In the genomic region with DNA sequence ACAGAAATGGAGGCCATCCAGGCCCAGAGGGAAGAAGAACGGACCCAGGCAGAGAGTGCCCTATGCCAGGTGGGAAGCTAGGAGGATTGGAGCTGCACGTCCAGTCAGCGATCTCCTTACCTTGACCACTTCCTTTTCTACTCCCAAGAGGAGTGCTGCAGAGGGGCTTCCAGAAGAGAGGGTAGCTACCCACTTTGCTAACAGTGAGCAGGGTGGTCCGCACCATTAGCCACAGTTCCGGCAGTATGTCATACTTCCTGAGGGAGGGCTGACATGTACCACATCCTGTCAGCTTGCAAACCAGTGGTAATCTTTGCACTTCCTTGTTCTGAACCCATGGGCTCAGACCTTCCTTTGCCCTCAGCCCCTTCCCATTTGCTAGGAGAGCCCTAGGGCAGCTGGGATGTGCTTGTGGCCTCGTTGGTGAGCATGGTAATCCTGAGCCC, we compare ENCODE assay signal across 8 cellular contexts. TPM values are rescaled to one million over a fixed set of nuclear protein-coding genes. Genes with fewer than 3 reads are reported as not detected.
DNase-seq lines count a peak whose midpoint lies in the region; ATAC-seq, FAIRE-seq and TF ChIP-seq lines count a peak whose summit lies in the region.

No MANE protein-coding gene starts in this region.

- peak; percentile 63 for DNase-seq in T-helper 2 cell treated with Interferon-gamma antibody and Interleukin-4, amounts not matched to agents 5 μg/mL and 100 μg/mL, for 36 hours (ENCODE audit: low spot score)
- DNase-seq in body of pancreas (peak in 2 of 4 donors; percentile 13 to 41), urothelium cell line (ENCODE audit: low spot score) (no peak), NCI-H1930 (lab: John Stamatoyannopoulos, UW) (no peak), NCI-H1694 treated with DMSO at 0.1 percent for 48 hours (lab: John Stamatoyannopoulos, UW) (no peak)
- peak; percentile 29 to 38 (median 30) for DNase-seq in stimulated activated CD4-positive, alpha-beta T cell treated with anti-CD3 and anti-CD28 coated beads, Interleukin-12 subunit alpha, Interleukin-12 subunit beta, amount 100 ng/mL, for 48 hours (ENCODE audit: low read depth in 2 of 3, low spot score in 1 of 3)

- H3K27ac ChIP-seq in body of pancreas = no peak overlapping the region

- TF ChIP-seq CTCF in body of pancreas (IDR thresholded peaks at IDR 0.05) = no peak

- intact Hi-C loops in body of pancreas (cut with DNase I) = no loop called here

- no peak overlapping the region for H3K4me3 ChIP-seq in body of pancreas

- TF ChIP-seq POLR2A in body of pancreas (IDR thresholded peaks at IDR 0.05) = peak in 1 of 3 donors; percentile 33

- H3K36me3 Mint-ChIP-seq in T-helper 2 cell treated with Interferon-gamma antibody and Interleukin-4, amounts not matched to agents 5 μg/mL and 100 μg/mL, for 36 hours (ENCODE audit: low read depth) = peaks cover 65% of the 10 kb centered on the region

- WGBS in body of pancreas, 2 donors = 72 to 95% methylated on average over 4 to 6 of the region's 6 CpGs

- H3K4me1 Mint-ChIP-seq in T-helper 2 cell treated with Interferon-gamma antibody and Interleukin-4, amounts not matched to agents 5 μg/mL and 100 μg/mL, for 36 hours (ENCODE audit: low read depth) = peaks cover 37% of the 10 kb centered on the region

- no peaks in the 10 kb centered on the region for H3K27me3 ChIP-seq in body of pancreas

- no peaks in the 10 kb centered on the region for H3K9me3 Mint-ChIP-seq in T-helper 2 cell treated with Interferon-gamma antibody and Interleukin-4, amounts not matched to agents 5 μg/mL and 100 μg/mL, for 36 hours

- peak overlapping the region; percentile 100 for H3K27ac Mint-ChIP-seq in T-helper 2 cell treated with Interferon-gamma antibody and Interleukin-4, amounts not matched to agents 5 μg/mL and 100 μg/mL, for 36 hours

- no peaks in the 10 kb centered on the region for H3K9me3 ChIP-seq in body of pancreas

- ATAC-seq in GM18867 (IDR thresholded peaks at IDR 0.05; ENCODE audit: unreplicated experiment) (peak; percentile 96), HG03025 (IDR thresholded peaks at IDR 0.05; ENCODE audit: low FRiP score, unreplicated experiment) (peak; percentile 72), body of pancreas (peak; percentile 27)

- H3K27me3 Mint-ChIP-seq in T-helper 2 cell treated with Interferon-gamma antibody and Interleukin-4, amounts not matched to agents 5 μg/mL and 100 μg/mL, for 36 hours (ENCODE audit: low read depth) = no peaks in the 10 kb centered on the region

- H3K4me1 ChIP-seq in body of pancreas = no peaks in the 10 kb centered on the region

- FAIRE-seq in urothelium cell line (lab: Jason Lieb, UNC) = no peak

- peaks cover 4 to 15% of the 10 kb centered on the region in 2 donors for H3K36me3 ChIP-seq in body of pancreas (replicated peaks in 1 of 2; ENCODE audit: insufficient read depth in 1 of 2, low read depth in 2 of 2)

- H3K4me3 Mint-ChIP-seq in T-helper 2 cell treated with Interferon-gamma antibody and Interleukin-4, amounts not matched to agents 5 μg/mL and 100 μg/mL, for 36 hours = peak overlapping the region; percentile 100

RNA-seq across cellular contexts. Expression of a gene that starts 35.4 kb away (rescaled TPM):
- 10 to 100 TPM in 1 of 2 donors, 1 to 10 TPM in 1; 7.8 to 27.0 TPM for total RNA-seq in body of pancreas

RNA-seq across cellular contexts. Expression of a gene that starts 38.7 kb away (rescaled TPM):
- total RNA-seq in body of pancreas = not detected

RNA-seq across cellular contexts. Expression of a gene that starts 51.1 kb away (rescaled TPM):
- total RNA-seq in body of pancreas = 100 to 1,000 TPM; 120 to 136 TPM

RNA-seq across cellular contexts. Expression of a gene that starts 52.7 kb away (rescaled TPM):
- total RNA-seq in body of pancreas = under 1 TPM in 1 of 2 donors, not detected in 1; 0.66 TPM

Comparison
In these comparisons a context has a peak if more than half of its experiments do, and no peak if none do; other contexts are left out.
1. ATAC-seq: peak in every context shown above with its lines; median percentile 96 in GM18867; 72 in HG03025; 27 in body of pancreas.
2. DNase-seq: peak in T-helper 2 cell treated with Interferon-gamma antibody and Interleukin-4, amounts not matched to agents 5 μg/mL and 100 μg/mL, for 36 hours (single experiment) and stimulated activated CD4-positive, alpha-beta T cell treated with anti-CD3 and anti-CD28 coated beads, Interleukin-12 subunit alpha, Interleukin-12 subunit beta, amount 100 ng/mL, for 48 hours (3 of 3); none in urothelium cell line (single experiment), NCI-H1930 (0 of 2) and NCI-H1694 treated with DMSO at 0.1 percent for 48 hours (single experiment).